ENCODE assay signal across 10 cellular contexts in the genomic region with DNA sequence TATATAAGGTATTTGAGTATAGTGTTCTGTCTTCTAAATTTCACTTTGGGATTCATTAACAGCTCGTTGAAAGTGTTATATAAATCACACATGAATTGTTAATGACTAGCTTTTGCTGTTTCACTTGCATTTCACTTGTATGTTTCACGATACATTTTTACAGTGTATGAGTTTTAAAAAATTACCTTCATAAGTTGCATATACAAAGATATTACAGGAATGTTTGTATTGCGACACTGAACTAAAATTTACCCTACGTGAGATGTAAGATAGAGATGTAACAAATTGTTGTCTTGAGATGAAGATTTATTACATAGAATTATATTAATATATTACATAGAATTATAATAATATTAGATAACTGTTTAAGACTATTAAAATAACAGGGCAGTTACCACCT. TPM values are rescaled to one million over a fixed set of nuclear protein-coding genes. Genes with fewer than 3 reads are reported as not detected.
DNase-seq lines count a peak whose midpoint lies in the region; ATAC-seq lines count a peak whose summit lies in the region.
"Had no signal": no experiment of that assay in that cellular context is flagged by ENCODE, and none has a peak within 500 bp of the region (broad histone marks: within the 10 kb centered on the region; RNA-seq: fewer than 3 reads in every experiment).

No MANE protein-coding gene starts in this region.

- peak overlapping the region; percentile 81 for H3K27ac Mint-ChIP-seq in activated CD4-positive, alpha-beta T cell treated with anti-CD3 and anti-CD28 coated beads for 36 hours
- H3K27ac Mint-ChIP-seq in activated CD4-positive, alpha-beta memory T cell treated with anti-CD3 and anti-CD28 coated beads, Interleukin-2, amount 10 ng/mL, durations not matched to agents 7 days and 5 days, result peak overlapping the region; percentile 75
- peak overlapping the region in 1 of 2 donors; percentile 93 for H3K27ac Mint-ChIP-seq in stimulated activated naive CD8-positive, alpha-beta T cell treated with anti-CD3 and anti-CD28 coated beads, Interleukin-15, amount 100 ng/mL, for 72 hours

- POLR2A ChIA-PET in activated CD4-positive, alpha-beta T cell treated with anti-CD3 and anti-CD28 coated beads for 36 hours (lab: Charles Lee), result interaction anchor here (0.6 kb wide), 1 partner anchor 24 kb away, joined by 3 read pairs; no protein-coding TSS in a partner anchor
- POLR2A ChIA-PET in activated CD4-positive, alpha-beta memory T cell treated with anti-CD3 and anti-CD28 coated beads, Interleukin-2, amount 10 ng/mL, durations not matched to agents 7 days and 5 days (lab: Charles Lee), result interaction anchor here (1.2 to 2.0 kb wide), 7 partner anchors 9 to 106 kb away, joined by 3 to 9 read pairs (median 4); partner anchors contain the start of gene UPF3A

- H3K27me3 Mint-ChIP-seq in activated CD4-positive, alpha-beta T cell treated with anti-CD3 and anti-CD28 coated beads for 36 hours, result no peaks in the 10 kb centered on the region
- peaks cover 6% of the 10 kb centered on the region for H3K27me3 Mint-ChIP-seq in activated CD4-positive, alpha-beta memory T cell treated with anti-CD3 and anti-CD28 coated beads, Interleukin-2, amount 10 ng/mL, durations not matched to agents 7 days and 5 days
- no peaks in the 10 kb centered on the region for H3K27me3 Mint-ChIP-seq in stimulated activated naive CD8-positive, alpha-beta T cell treated with anti-CD3 and anti-CD28 coated beads, Interleukin-15, amount 100 ng/mL, for 72 hours

- ATAC-seq in activated CD4-positive, alpha-beta T cell treated with anti-CD3 and anti-CD28 coated beads for 36 hours, result no peak
- ATAC-seq in stimulated activated naive CD8-positive, alpha-beta T cell treated with anti-CD3 and anti-CD28 coated beads, Interleukin-15, amount 100 ng/mL, for 72 hours, result no peak

- intact Hi-C loops in activated CD4-positive, alpha-beta T cell treated with anti-CD3 and anti-CD28 coated beads for 36 hours (cut with DNase I, micrococcal nuclease), result no loop called here

- CTCF ChIA-PET in activated CD4-positive, alpha-beta T cell treated with anti-CD3 and anti-CD28 coated beads for 36 hours (lab: Charles Lee), result interaction anchor here (0.8 to 1.5 kb wide), 4 partner anchors 10 to 106 kb away, joined by 3 to 5 read pairs (median 4); no protein-coding TSS in a partner anchor
- CTCF ChIA-PET in activated CD4-positive, alpha-beta memory T cell treated with anti-CD3 and anti-CD28 coated beads, Interleukin-2, amount 10 ng/mL, durations not matched to agents 7 days and 5 days (lab: Charles Lee), result interaction anchor here (0.7 to 1.9 kb wide), 3 partner anchors 9 to 495 kb away, joined by 3 to 4 read pairs (median 4); no protein-coding TSS in a partner anchor

- peak overlapping the region; percentile 85 for H3K4me3 Mint-ChIP-seq in activated CD4-positive, alpha-beta T cell treated with anti-CD3 and anti-CD28 coated beads for 36 hours
- H3K4me3 Mint-ChIP-seq in activated CD4-positive, alpha-beta memory T cell treated with anti-CD3 and anti-CD28 coated beads, Interleukin-2, amount 10 ng/mL, durations not matched to agents 7 days and 5 days, result peak overlapping the region; percentile 93
- H3K4me3 Mint-ChIP-seq in stimulated activated naive CD8-positive, alpha-beta T cell treated with anti-CD3 and anti-CD28 coated beads, Interleukin-15, amount 100 ng/mL, for 72 hours, result peak overlapping the region; percentile 88 to 93

- DNase-seq in activated CD4-positive, alpha-beta T cell treated with anti-CD3 and anti-CD28 coated beads for 36 hours, result no peak
- no peak for DNase-seq in activated CD4-positive, alpha-beta T cell treated with anti-CD3 and anti-CD28 coated beads, Interleukin-2, amount 50 U/mL, for 4 hours
- no peak for DNase-seq in activated CD4-positive, alpha-beta memory T cell treated with anti-CD3 and anti-CD28 coated beads, Interleukin-2, amount 10 ng/mL, durations not matched to agents 7 days and 5 days
- no peak for DNase-seq in stimulated activated naive CD8-positive, alpha-beta T cell treated with anti-CD3 and anti-CD28 coated beads, Interleukin-15, amount 100 ng/mL, for 72 hours
- DNase-seq in NCI-H2227 treated with DMSO at 0.1 percent for 48 hours (lab: John Stamatoyannopoulos, UW), result no peak
- no peak for DNase-seq in A172 (ENCODE audit: low spot score)
- DNase-seq in SIG-M5 (lab: John Stamatoyannopoulos, UW), result no peak
- DNase-seq: NCI-H2029 treated with DMSO at 0.1 percent for 48 hours had no signal

- H3K4me3 ChIP-seq in iPS-11a (ENCODE audit: low read depth, low read length), result peak overlapping the region; percentile 79

- H3K4me1 Mint-ChIP-seq in activated CD4-positive, alpha-beta T cell treated with anti-CD3 and anti-CD28 coated beads for 36 hours, result peaks cover 35% of the 10 kb centered on the region
- H3K4me1 Mint-ChIP-seq in activated CD4-positive, alpha-beta memory T cell treated with anti-CD3 and anti-CD28 coated beads, Interleukin-2, amount 10 ng/mL, durations not matched to agents 7 days and 5 days, result peaks cover 30% of the 10 kb centered on the region
- peaks cover 29% of the 10 kb centered on the region for H3K4me1 Mint-ChIP-seq in stimulated activated naive CD8-positive, alpha-beta T cell treated with anti-CD3 and anti-CD28 coated beads, Interleukin-15, amount 100 ng/mL, for 72 hours

- peaks cover 42% of the 10 kb centered on the region for H3K36me3 Mint-ChIP-seq in activated CD4-positive, alpha-beta T cell treated with anti-CD3 and anti-CD28 coated beads for 36 hours (ENCODE audit: low read depth)
- H3K36me3 Mint-ChIP-seq in activated CD4-positive, alpha-beta memory T cell treated with anti-CD3 and anti-CD28 coated beads, Interleukin-2, amount 10 ng/mL, durations not matched to agents 7 days and 5 days (ENCODE audit: low read depth), result peaks cover 36% of the 10 kb centered on the region

- H3K9me3 Mint-ChIP-seq in activated CD4-positive, alpha-beta T cell treated with anti-CD3 and anti-CD28 coated beads for 36 hours (ENCODE audit: low read depth), result peaks cover 1% of the 10 kb centered on the region
- no peaks in the 10 kb centered on the region for H3K9me3 Mint-ChIP-seq in activated CD4-positive, alpha-beta memory T cell treated with anti-CD3 and anti-CD28 coated beads, Interleukin-2, amount 10 ng/mL, durations not matched to agents 7 days and 5 days
- no peaks in the 10 kb centered on the region for H3K9me3 Mint-ChIP-seq in stimulated activated naive CD8-positive, alpha-beta T cell treated with anti-CD3 and anti-CD28 coated beads, Interleukin-15, amount 100 ng/mL, for 72 hours

RNA-seq across cellular contexts. Expression of gene CDC16, which starts 1.5 kb away (rescaled TPM):
- 10 to 100 TPM; 83.5 to 90.8 TPM for total RNA-seq in activated CD4-positive, alpha-beta T cell treated with anti-CD3 and anti-CD28 coated beads for 36 hours
- 10 to 100 TPM; 59.6 to 64.0 TPM for total RNA-seq in activated CD4-positive, alpha-beta memory T cell treated with anti-CD3 and anti-CD28 coated beads, Interleukin-2, amount 10 ng/mL, durations not matched to agents 7 days and 5 days
- total RNA-seq in A172 (2014; rRNA removed; shearing (Covaris generic)), result 53.5 and 57.7 TPM in 2 replicates

RNA-seq across cellular contexts. Expression of gene UPF3A, which starts 45.2 kb away (rescaled TPM):
- total RNA-seq in activated CD4-positive, alpha-beta T cell treated with anti-CD3 and anti-CD28 coated beads for 36 hours, result 10 to 100 TPM; 41.1 to 43.3 TPM
- total RNA-seq in activated CD4-positive, alpha-beta memory T cell treated with anti-CD3 and anti-CD28 coated beads, Interleukin-2, amount 10 ng/mL, durations not matched to agents 7 days and 5 days, result 10 to 100 TPM; 46.2 to 52.8 TPM
- total RNA-seq in A172 (2014; rRNA removed; shearing (Covaris generic)), result 28.8 and 34.6 TPM in 2 replicates

RNA-seq across cellular contexts. Expression of gene CFAP97D2, which starts 57.2 kb away (rescaled TPM):
- total RNA-seq in activated CD4-positive, alpha-beta T cell treated with anti-CD3 and anti-CD28 coated beads for 36 hours, result not detected
- total RNA-seq in activated CD4-positive, alpha-beta memory T cell treated with anti-CD3 and anti-CD28 coated beads, Interleukin-2, amount 10 ng/mL, durations not matched to agents 7 days and 5 days, result not detected
- not detected in 2 replicates for total RNA-seq in A172 (2014; rRNA removed; shearing (Covaris generic))
- total RNA-seq: H4 had no signal
